16 cellular contexts compared by ENCODE assay signal in the genomic region with DNA sequence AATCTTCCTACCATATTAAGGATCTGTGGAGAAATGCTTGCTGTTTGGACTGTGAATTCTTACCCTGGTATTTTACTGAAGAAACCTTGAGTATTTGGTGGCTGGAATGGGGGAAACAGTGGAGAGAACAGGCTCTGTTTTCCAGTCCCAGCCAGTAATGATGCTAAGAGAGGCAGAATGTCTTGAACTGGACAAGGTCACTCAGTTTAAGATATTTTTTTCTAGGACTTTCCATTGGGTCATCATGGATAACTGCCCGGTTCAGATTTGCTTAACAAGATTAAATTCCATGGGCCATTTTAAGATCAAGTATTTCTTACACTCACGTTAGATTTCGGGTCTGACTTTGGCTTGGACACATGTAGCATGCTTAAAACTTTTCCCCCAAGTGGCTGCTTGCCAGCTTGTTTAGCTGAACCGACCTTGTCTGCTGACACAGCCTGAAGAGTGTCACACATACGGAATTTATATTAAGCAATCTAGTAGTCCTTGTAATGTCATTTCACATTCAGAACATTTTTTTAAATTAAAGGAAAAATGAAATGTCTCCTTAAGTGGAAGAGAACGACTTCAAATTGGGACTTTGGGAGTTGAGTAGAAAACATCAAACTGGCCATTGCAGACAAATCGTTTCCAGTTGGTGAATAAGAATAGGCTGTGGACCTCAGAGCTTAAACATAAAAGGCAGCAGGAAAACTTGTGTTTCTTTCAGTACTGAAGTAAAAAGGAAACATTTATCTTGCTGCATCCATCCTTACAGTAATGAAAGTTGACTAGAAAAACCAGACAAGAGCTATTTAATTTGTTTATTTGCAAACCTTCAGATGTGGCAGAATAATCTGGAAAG. TPM values are rescaled to one million over a fixed set of nuclear protein-coding genes. Genes with fewer than 3 reads are reported as not detected.
DNase-seq lines count a peak whose midpoint lies in the region; ATAC-seq, FAIRE-seq and TF ChIP-seq lines count a peak whose summit lies in the region.
"Had no signal": no experiment of that assay in that cellular context is flagged by ENCODE, and none has a peak within 500 bp of the region (broad histone marks: within the 10 kb centered on the region; RNA-seq: fewer than 3 reads in every experiment).

No MANE protein-coding gene starts in this region.

- H3K27me3 ChIP-seq in mesenchymal stem cell (ENCODE audit: control insufficient read depth in 1 of 2, insufficient read depth in 1 of 2, low read length in 2 of 2) (no peaks in the 10 kb centered on the region), thoracic aorta (replicated peaks; ENCODE audit: insufficient read depth) (no peaks in the 10 kb centered on the region)

- H3K4me2 ChIP-seq in mesenchymal stem cell (ENCODE audit: low read length, poor library complexity, severe bottlenecking), result no peak overlapping the region
- H3K4me2 ChIP-seq: GM23338 had no signal

- H2BK5ac ChIP-seq in mesenchymal stem cell (ENCODE audit: low read depth, low read length, poor library complexity, severe bottlenecking), result no peak overlapping the region

- H3K4me1 ChIP-seq in mesenchymal stem cell (ENCODE audit: control insufficient read depth, insufficient read depth, low read depth, low read length), result no peaks in the 10 kb centered on the region
- peaks cover 39 to 48% of the 10 kb centered on the region in 2 donors for H3K4me1 ChIP-seq in thoracic aorta (ENCODE audit: control insufficient read depth in 1 of 2, low read depth in 2 of 2)

- no peak overlapping the region for H2AK5ac ChIP-seq in mesenchymal stem cell (ENCODE audit: low read length, severe bottlenecking)

- H3K27ac ChIP-seq in mesenchymal stem cell (ENCODE audit: low read length, poor library complexity, severe bottlenecking) (no peak overlapping the region), thoracic aorta (peak overlapping the region; percentile 79 to 89)

- DNase-seq in RPMI7951 (ENCODE audit: low read depth) (peak; percentile 29), fibroblast of gingiva (ENCODE audit: low read depth) (peak; percentile 100), mesenchymal stem cell (peak; percentile 36), thoracic aorta (ENCODE audit: low spot score) (peak; percentile 82), GM19239 (ENCODE audit: insufficient read length, low spot score) (no peak), NOMO-1 treated with dmso at 0.1 percent for 144 hours (lab: John Stamatoyannopoulos, UW; ENCODE audit: unreplicated experiment) (no peak), NCI-H1694 treated with DMSO at 0.1 percent for 48 hours (lab: John Stamatoyannopoulos, UW) (no peak)
- DNase-seq: activated B cell treated with CpG ODN at 0.5 μM for 24 hours, activated gamma-delta T cell, DMS79 treated with DMSO at 0.1 percent for 48 hours, NCI-H2227 treated with DMSO at 0.1 percent for 48 hours, SHP77 treated with DMSO at 0.1 percent for 48 hours had no signal

- H2AFZ ChIP-seq in mesenchymal stem cell (ENCODE audit: low read depth, low read length), result no peak overlapping the region
- H2AFZ ChIP-seq: GM23338 had no signal

- WGBS in mesenchymal stem cell, result 93% methylated on average over 5 of the region's 7 CpGs

- no peak overlapping the region for H3K14ac ChIP-seq in mesenchymal stem cell (ENCODE audit: low read length in 2 of 2)

- no peak overlapping the region for H2BK12ac ChIP-seq in mesenchymal stem cell (ENCODE audit: low read length in 2 of 2)

- H3K79me1 ChIP-seq in mesenchymal stem cell (replicated peaks; ENCODE audit: low read length, poor library complexity, severe bottlenecking), result no peaks in the 10 kb centered on the region

- H3K18ac ChIP-seq in mesenchymal stem cell (ENCODE audit: low read depth in 1 of 2, low read length in 2 of 2), result no peak overlapping the region

- peak overlapping the region; percentile 69 for H3K9ac ChIP-seq in mesenchymal stem cell (ENCODE audit: low read length)

- H4K8ac ChIP-seq in mesenchymal stem cell (ENCODE audit: low read length), result no peak overlapping the region

- H3K23ac ChIP-seq in mesenchymal stem cell (ENCODE audit: low read length in 2 of 2), result no peak overlapping the region

- ATAC-seq in thoracic aorta (ENCODE audit: insufficient number of reproducible peaks, low FRiP score, low read depth), result peak; percentile 85
- ATAC-seq in GM18873 (IDR thresholded peaks at IDR 0.05; ENCODE audit: low FRiP score, unreplicated experiment), result no peak
- ATAC-seq: GM23338, K562 had no signal

- H3K4me3 ChIP-seq in mesenchymal stem cell (ENCODE audit: insufficient read depth in 1 of 2, low read depth in 1 of 2, low read length in 2 of 2) (peak overlapping the region in 1 of 2 experiments; percentile 16), thoracic aorta (peak overlapping the region; percentile 47)
- H3K4me3 ChIP-seq: GM23338, K562 had no signal

- no peaks in the 10 kb centered on the region for H3K9me3 ChIP-seq in mesenchymal stem cell (ENCODE audit: control insufficient read depth, low read length)
- H3K9me3 ChIP-seq in thoracic aorta, result no peaks in the 10 kb centered on the region

- no peak for TF ChIP-seq CTCF in thoracic aorta (IDR thresholded peaks at IDR 0.05)

- H2BK120ac ChIP-seq in mesenchymal stem cell (ENCODE audit: low read depth, low read length), result no peak overlapping the region

- H3K4ac ChIP-seq in mesenchymal stem cell (ENCODE audit: low read depth in 1 of 2, low read length in 2 of 2), result no peak overlapping the region

- no peak overlapping the region for H2BK15ac ChIP-seq in mesenchymal stem cell (ENCODE audit: low read depth, poor library complexity, severe bottlenecking)

- H3K36me3 ChIP-seq in mesenchymal stem cell (ENCODE audit: control insufficient read depth in 1 of 2, insufficient read depth in 2 of 2, low read depth in 1 of 2, low read length in 2 of 2), result peaks cover 5 to 8% of the 10 kb centered on the region in 2 experiments
- no peaks in the 10 kb centered on the region for H3K36me3 ChIP-seq in thoracic aorta

- no peak overlapping the region for H4K91ac ChIP-seq in mesenchymal stem cell (ENCODE audit: low read length)

- no peak for FAIRE-seq in GM19239 (lab: Jason Lieb, UNC)
- FAIRE-seq: K562, keratinocyte had no signal

RNA-seq across cellular contexts. Expression of a gene that starts 28.9 kb away (rescaled TPM):
- 0.78 and 1.2 TPM in 2 replicates for total RNA-seq in RPMI7951 (2014; rRNA removed; shearing (Covaris generic))
- polyA plus RNA-seq in mesenchymal stem cell (2013, experiment 1 of 2), result 3.1 TPM
- 4.1 TPM for polyA plus RNA-seq in mesenchymal stem cell (2013, experiment 2 of 2)
- 10 to 100 TPM; 11.5 to 22.5 TPM for total RNA-seq in thoracic aorta

Comparison
In these comparisons a context has a peak if more than half of its experiments do, and no peak if none do; other contexts are left out.
1. DNase-seq: peak in RPMI7951 (single experiment), fibroblast of gingiva (single experiment), mesenchymal stem cell (single experiment) and thoracic aorta (single experiment); none in GM19239 (single experiment), NOMO-1 treated with dmso at 0.1 percent for 144 hours (single experiment) and NCI-H1694 treated with DMSO at 0.1 percent for 48 hours (single experiment).